In genomic region chr4:122044496-122044895, GRCh38 we compare ENCODE assay signal across 22 cellular contexts.
"Had no signal": no experiment of that assay in that cellular context is flagged by ENCODE, and none has a peak within 500 bp of the region (broad histone marks: within the 10 kb centered on the region; RNA-seq: fewer than 3 reads in every experiment).

No MANE protein-coding gene starts in this region.

- ATAC-seq: effector memory CD8-positive, alpha-beta T cell; heart left ventricle; naive thymus-derived CD4-positive, alpha-beta T cell; psoas muscle; right lobe of liver; stimulated activated memory B cell treated with anti-CD40 and anti-IgM and Interleukin-4, amounts not matched to agents 10 μg/mL and 1 μg/mL and 100 μg/mL, for 72 hours; upper lobe of right lung had no signal

- H3K27ac ChIP-seq: epithelial cell of prostate, esophagus muscularis mucosa, heart left ventricle, parathyroid adenoma, psoas muscle, right lobe of liver, spleen, tibial nerve, upper lobe of right lung, vagina had no signal

- H3K9ac ChIP-seq: parathyroid adenoma had no signal

- H3K36me3 ChIP-seq: esophagus muscularis mucosa, heart left ventricle, right lobe of liver, spleen, tibial nerve, upper lobe of right lung, vagina had no signal

- H3K4me1 ChIP-seq: esophagus muscularis mucosa, parathyroid adenoma, psoas muscle, right lobe of liver, spleen, tibial nerve, upper lobe of right lung, vagina had no signal

- H3K9me3 ChIP-seq: psoas muscle, right lobe of liver, spleen, upper lobe of right lung, vagina had no signal

- H3K4me1 Mint-ChIP-seq: naive thymus-derived CD4-positive, alpha-beta T cell; nephron progenitor cell; stimulated activated memory B cell treated with anti-CD40 and anti-IgM and Interleukin-4, amounts not matched to agents 10 μg/mL and 1 μg/mL and 100 μg/mL, for 72 hours had no signal

- H3K27me3 ChIP-seq: esophagus muscularis mucosa, heart left ventricle, right lobe of liver, spleen, tibial nerve, upper lobe of right lung, vagina had no signal

- H3K9me3 Mint-ChIP-seq: effector memory CD8-positive, alpha-beta T cell; stimulated activated naive CD8-positive, alpha-beta T cell treated with anti-CD3 and anti-CD28 coated beads, Interleukin-15, Interleukin-2, amounts not matched to agents 100 ng/mL and 50 ng/mL, for 24 hours had no signal

- H3K27me3 Mint-ChIP-seq: stimulated activated memory B cell treated with anti-CD40 and anti-IgM and Interleukin-4, amounts not matched to agents 10 μg/mL and 1 μg/mL and 100 μg/mL, for 72 hours had no signal

- H3K27ac Mint-ChIP-seq: effector memory CD8-positive, alpha-beta T cell; naive thymus-derived CD4-positive, alpha-beta T cell; nephron progenitor cell; stimulated activated memory B cell treated with anti-CD40 and anti-IgM and Interleukin-4, amounts not matched to agents 10 μg/mL and 1 μg/mL and 100 μg/mL, for 72 hours; stimulated activated naive CD8-positive, alpha-beta T cell treated with anti-CD3 and anti-CD28 coated beads, Interleukin-15, Interleukin-2, amounts not matched to agents 100 ng/mL and 50 ng/mL, for 24 hours had no signal

- H3K79me2 ChIP-seq: parathyroid adenoma had no signal

- H3K4me3 ChIP-seq: esophagus muscularis mucosa, heart left ventricle, psoas muscle, right lobe of liver, spleen, tibial nerve, upper lobe of right lung, vagina had no signal

- H3K36me3 Mint-ChIP-seq: naive thymus-derived CD4-positive, alpha-beta T cell; stimulated activated memory B cell treated with anti-CD40 and anti-IgM and Interleukin-4, amounts not matched to agents 10 μg/mL and 1 μg/mL and 100 μg/mL, for 72 hours had no signal

- H3K4me3 Mint-ChIP-seq: effector memory CD8-positive, alpha-beta T cell; naive thymus-derived CD4-positive, alpha-beta T cell; nephron progenitor cell; stimulated activated memory B cell treated with anti-CD40 and anti-IgM and Interleukin-4, amounts not matched to agents 10 μg/mL and 1 μg/mL and 100 μg/mL, for 72 hours; stimulated activated naive CD8-positive, alpha-beta T cell treated with anti-CD3 and anti-CD28 coated beads, Interleukin-15, Interleukin-2, amounts not matched to agents 100 ng/mL and 50 ng/mL, for 24 hours had no signal

- DNase-seq: effector memory CD8-positive, alpha-beta T cell; foreskin melanocyte; heart left ventricle; hippocampal formation; kidney glomerular epithelial cell; naive thymus-derived CD4-positive, alpha-beta T cell; nephron progenitor cell; psoas muscle; retina; right lobe of liver; spleen; stimulated activated CD4-positive, alpha-beta T cell treated with anti-CD3 and anti-CD28 coated beads, Interleukin-15, amount 100 ng/mL, for 24 hours; stimulated activated CD4-positive, alpha-beta T cell treated with anti-CD3 and anti-CD28 coated beads, Interleukin-1b, Interleukin-23, amount 100 ng/mL, for 48 hours; stimulated activated CD4-positive, alpha-beta T cell treated with anti-CD3 and anti-CD28 coated beads, Interleukin-4, amount 100 ng/mL, for 24 hours; upper lobe of right lung had no signal

- H2AFZ ChIP-seq: parathyroid adenoma had no signal
